Comparison of ENCODE assay signal across 8 cellular contexts in the genomic region with DNA sequence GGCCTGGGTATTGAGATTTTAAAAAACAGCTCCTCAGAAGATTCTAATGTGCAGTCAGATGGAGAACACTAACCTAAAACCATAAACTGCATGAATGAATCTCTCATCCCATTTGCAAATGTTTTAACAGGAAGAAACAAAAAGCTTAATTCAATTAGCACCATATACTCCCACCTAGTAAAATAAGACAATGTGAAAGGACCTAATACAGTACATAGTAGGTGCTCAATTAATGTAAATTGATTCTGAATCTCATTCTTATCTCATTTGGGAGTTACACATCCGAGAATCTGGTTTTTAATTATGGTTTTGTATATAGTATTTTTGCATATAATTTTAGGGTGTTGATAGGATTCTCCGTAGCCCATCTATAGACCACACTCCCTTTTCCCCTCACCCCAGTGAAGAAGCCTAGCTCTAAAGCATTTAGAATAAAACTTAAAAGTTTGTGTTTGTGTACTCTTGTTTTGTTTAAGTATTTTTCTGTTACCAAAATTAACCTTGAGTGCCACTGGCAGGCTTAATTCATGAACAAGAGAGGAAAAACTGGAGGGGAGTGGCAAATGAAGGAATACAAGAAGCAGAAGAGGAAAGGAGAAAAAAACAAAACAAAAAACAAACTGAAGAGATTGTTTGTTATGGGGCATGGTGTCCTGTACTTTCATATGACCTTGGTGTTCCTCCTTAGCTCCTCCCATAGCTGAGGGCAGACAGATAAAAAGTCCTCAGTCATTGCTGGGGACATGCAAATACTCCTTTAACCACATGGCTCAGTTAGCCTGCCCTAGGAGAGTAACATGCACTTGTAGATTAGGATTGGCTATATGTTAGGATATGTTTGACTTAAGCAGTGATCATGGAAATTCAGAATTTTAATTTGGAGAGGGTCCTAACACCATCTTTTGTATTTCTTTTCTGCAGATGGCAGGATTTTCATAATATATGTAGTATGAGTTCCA. TPM values are rescaled to one million over a fixed set of nuclear protein-coding genes. Genes with fewer than 3 reads are reported as not detected.
A peak's percentile ranks its signal among the peaks of the same experiment; 100 is the strongest.
DNase-seq lines count a peak whose midpoint lies in the region; ATAC-seq and TF ChIP-seq lines count a peak whose summit lies in the region.

No MANE protein-coding gene starts in this region.

- H3K27me3 Mint-ChIP-seq in Caco-2 (ENCODE audit: insufficient read depth, unreplicated experiment): no peaks in the 10 kb centered on the region

- H3K4me3 ChIP-seq in Caco-2 (ENCODE audit: low read depth, low read length) (peak overlapping the region; percentile 84), fibroblast of pulmonary artery (replicated peaks; ENCODE audit: low read depth, low read length) (peak overlapping the region; percentile 67), psoas muscle (peak overlapping the region; percentile 87)

- H3K36me3 ChIP-seq in Caco-2 (ENCODE audit: control insufficient read depth, insufficient read depth, low read length): no peaks in the 10 kb centered on the region
- H3K36me3 ChIP-seq in psoas muscle (ENCODE audit: insufficient read depth in 1 of 2, low read depth in 1 of 2): peaks cover 6 to 38% of the 10 kb centered on the region in 2 donors

- no peak for TF ChIP-seq CTCF in Caco-2 (IDR thresholded peaks at IDR 0.05; ENCODE audit: insufficient read depth in 1 of 2, low read depth in 1 of 2, low read length in 1 of 2, severe bottlenecking in 1 of 2, unreplicated experiment in 1 of 2)
- TF ChIP-seq CTCF in fibroblast of pulmonary artery (IDR thresholded peaks at IDR 0.05; ENCODE audit: low read length, missing control alignments): no peak
- no peak for TF ChIP-seq CTCF in psoas muscle (IDR thresholded peaks at IDR 0.05)

- no peaks in the 10 kb centered on the region for H3K9me3 Mint-ChIP-seq in Caco-2 (ENCODE audit: unreplicated experiment)

- no TSS peak for BruUV-seq in Caco-2 (replicated peaks; lab: Mats Ljungman, UMichigan)

- CTCF ChIA-PET in Caco-2 (lab: Charles Lee): interaction anchor here (0.8 to 3.1 kb wide), 10 partner anchors 10 to 278 kb away, joined by 3 to 49 read pairs (median 4); partner anchors contain the start of genes DELE1 and GNPDA1

- peak overlapping the region; percentile 82 for H3K4me3 Mint-ChIP-seq in Caco-2 (ENCODE audit: unreplicated experiment)

- POLR2A ChIA-PET in Caco-2 (lab: Charles Lee): interaction anchor here (0.6 to 1.4 kb wide), 5 partner anchors 46 to 196 kb away, joined by 3 to 12 read pairs (median 4); partner anchors contain the start of gene DELE1

- peaks cover 42% of the 10 kb centered on the region for H3K36me3 Mint-ChIP-seq in Caco-2 (ENCODE audit: insufficient read depth, unreplicated experiment)

- peak; percentile 49 for ATAC-seq in GM19455 (IDR thresholded peaks at IDR 0.05; ENCODE audit: unreplicated experiment)
- peak; percentile 45 for ATAC-seq in HG03457 (IDR thresholded peaks at IDR 0.05; ENCODE audit: unreplicated experiment)
- ATAC-seq in psoas muscle: peak; percentile 30 to 63 (median 46)

- intact Hi-C loops in Caco-2 (cut with micrococcal nuclease; ENCODE audit: unreplicated experiment): loop anchor here (2.0 kb wide), 2 partner anchors 45 kb away; no protein-coding TSS in a partner anchor
- intact Hi-C loops in psoas muscle (cut with DNase I): no loop called here

- H3K27ac ChIP-seq in psoas muscle: peak overlapping the region; percentile 98

- H3K27ac Mint-ChIP-seq in Caco-2 (ENCODE audit: unreplicated experiment): peak overlapping the region; percentile 88

- H3K4me1 Mint-ChIP-seq in Caco-2 (ENCODE audit: low read depth, unreplicated experiment): peaks cover 6% of the 10 kb centered on the region

- H3K4me1 ChIP-seq in Caco-2 (peaks cover 23% of the 10 kb centered on the region), psoas muscle (peaks cover 27% of the 10 kb centered on the region)

- H3K9me3 ChIP-seq in Caco-2: no peaks in the 10 kb centered on the region
- no peaks in the 10 kb centered on the region for H3K9me3 ChIP-seq in psoas muscle

- H3K27me3 ChIP-seq in Caco-2 (replicated peaks; ENCODE audit: control insufficient read depth, insufficient read depth, low read length) (no peaks in the 10 kb centered on the region), psoas muscle (ENCODE audit: insufficient read depth in 3 of 3, low read length in 2 of 3) (no peaks in the 10 kb centered on the region)

- DNase-seq in Caco-2 (peak in 1 of 2 experiments; percentile 18), SW480 (ENCODE audit: low spot score) (peak; percentile 46), fibroblast of pulmonary artery (ENCODE audit: low read depth) (no peak), psoas muscle (no peak), NCI-H1092 treated with DMSO at 0.1 percent for 48 hours (lab: John Stamatoyannopoulos, UW) (no peak)
- no peak for DNase-seq in activated CD4-positive, CD25-positive, alpha-beta regulatory T cell treated with anti-CD3 and anti-CD28 coated beads, Interleukin-2, amount 50 U/mL, for 72 hours

- 78 to 79% (median 78%) methylated on average over 2 of the region's 2 CpGs for WGBS in psoas muscle, 3 donors

RNA-seq across cellular contexts. Expression of gene RNF14, which starts 1.2 kb away (rescaled TPM):
- 35.1 and 38.7 TPM in 2 replicates for total RNA-seq in Caco-2 (2022)
- 10 to 100 TPM; 54.1 to 89.6 (median 71.8) TPM for total RNA-seq in psoas muscle
- polyA plus RNA-seq in psoas muscle: 100 to 1,000 TPM in 1 of 3 donors, 10 to 100 TPM in 2; 44.1 to 137 (median 77.9) TPM

RNA-seq across cellular contexts. Expression of gene PCDH12, which starts 12.1 kb away (rescaled TPM):
- total RNA-seq in Caco-2 (2022) (not detected in 2 replicates), psoas muscle (1 to 10 TPM; 2.7 to 6.0 (median 3.4) TPM)
- polyA plus RNA-seq in psoas muscle: 1 to 10 TPM; 1.4 to 1.6 (median 1.5) TPM

RNA-seq across cellular contexts. Expression of gene GNPDA1, which starts 42.8 kb away (rescaled TPM):
- total RNA-seq in Caco-2 (2022) (61.3 and 70.9 TPM in 2 replicates), psoas muscle (10 to 100 TPM; 20.8 to 29.5 (median 25.7) TPM)
- 10 to 100 TPM; 18.7 to 36.8 (median 30.2) TPM for polyA plus RNA-seq in psoas muscle

RNA-seq across cellular contexts. Expression of gene DELE1, which starts 46.4 kb away (rescaled TPM):
- total RNA-seq in Caco-2 (2022) (67.6 and 78.6 TPM in 2 replicates), psoas muscle (10 to 100 TPM; 40.5 to 65.5 (median 53.3) TPM)
- polyA plus RNA-seq in psoas muscle: 10 to 100 TPM; 23.1 to 38.2 (median 35.7) TPM
